In the genomic region with DNA sequence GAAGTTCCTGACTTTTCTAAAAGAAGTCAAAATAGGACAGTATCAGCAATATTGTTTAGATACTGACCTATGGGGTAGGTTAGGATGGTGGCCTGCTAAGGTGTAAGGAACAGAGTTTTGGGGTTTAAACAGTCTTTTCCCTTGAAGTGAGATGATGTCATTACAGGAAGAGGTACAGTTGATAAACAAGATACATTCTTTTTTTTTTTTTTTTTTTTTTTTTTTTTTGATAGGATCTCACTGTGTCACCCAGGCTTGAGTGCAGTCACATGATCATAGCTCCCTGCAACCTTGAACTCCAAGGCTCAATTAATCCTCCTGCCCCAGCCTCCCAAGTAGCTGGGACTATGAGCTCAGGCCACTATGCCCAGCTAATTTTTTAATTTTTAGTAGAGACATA, we compare ENCODE assay signal across 16 cellular contexts. TPM values are rescaled to one million over a fixed set of nuclear protein-coding genes. Genes with fewer than 3 reads are reported as not detected.
DNase-seq lines count a peak whose midpoint lies in the region; ATAC-seq and TF ChIP-seq lines count a peak whose summit lies in the region.
"Had no signal": no experiment of that assay in that cellular context is flagged by ENCODE, and none has a peak within 500 bp of the region (broad histone marks: within the 10 kb centered on the region; RNA-seq: fewer than 3 reads in every experiment).

No MANE protein-coding gene starts in this region.

- H3K36me3 Mint-ChIP-seq in activated T-cell treated with anti-CD3 and anti-CD28 coated beads, Interleukin-2, amount 50 U/mL, for 72 hours (ENCODE audit: insufficient read depth in 2 of 2): peaks cover 2 to 17% of the 10 kb centered on the region in 2 donors
- H3K36me3 Mint-ChIP-seq in CD8-positive, alpha-beta T cell: peaks cover 59% of the 10 kb centered on the region
- H3K36me3 Mint-ChIP-seq in T-cell: peaks cover 36% of the 10 kb centered on the region
- H3K36me3 Mint-ChIP-seq in activated T-helper 17 cell treated with anti-CD3 and anti-CD28 coated beads, Interleukin-2, amount 50 U/mL, for 72 hours (ENCODE audit: low read depth): peaks cover 71% of the 10 kb centered on the region

- H3K27me3 Mint-ChIP-seq in activated T-cell treated with anti-CD3 and anti-CD28 coated beads, Interleukin-2, amount 50 U/mL, for 72 hours (ENCODE audit: low read depth): no peaks in the 10 kb centered on the region
- H3K27me3 Mint-ChIP-seq in CD8-positive, alpha-beta T cell (ENCODE audit: low read depth): no peaks in the 10 kb centered on the region
- no peaks in the 10 kb centered on the region for H3K27me3 Mint-ChIP-seq in T-cell
- no peaks in the 10 kb centered on the region for H3K27me3 Mint-ChIP-seq in activated T-helper 17 cell treated with anti-CD3 and anti-CD28 coated beads, Interleukin-2, amount 50 U/mL, for 72 hours

- TF ChIP-seq POLR2A in erythroblast (IDR thresholded peaks at IDR 0.05; ENCODE audit: low read length): no peak
- TF ChIP-seq POLR2A in spleen (IDR thresholded peaks at IDR 0.05): no peak

- H3K9me3 Mint-ChIP-seq in activated T-cell treated with anti-CD3 and anti-CD28 coated beads, Interleukin-2, amount 50 U/mL, for 72 hours: no peaks in the 10 kb centered on the region
- no peaks in the 10 kb centered on the region for H3K9me3 Mint-ChIP-seq in CD8-positive, alpha-beta T cell
- no peaks in the 10 kb centered on the region for H3K9me3 Mint-ChIP-seq in T-cell
- H3K9me3 Mint-ChIP-seq in activated T-helper 17 cell treated with anti-CD3 and anti-CD28 coated beads, Interleukin-2, amount 50 U/mL, for 72 hours: no peaks in the 10 kb centered on the region

- no peak overlapping the region for H3K27ac ChIP-seq in CD8-positive, alpha-beta T cell (ENCODE audit: low read depth, low read length)
- H3K27ac ChIP-seq in spleen: no peak overlapping the region
- H3K27ac ChIP-seq: PC-9, SJCRH30 had no signal

- no peak for DNase-seq in activated T-cell treated with anti-CD3 and anti-CD28 coated beads, Interleukin-2, amount 50 U/mL, for 72 hours
- DNase-seq in activated T-cell treated with anti-CD3 and anti-CD28 coated beads for 4 hours (no peak), T-cell (peak in 2 of 34 experiments; percentile 2 to 3), erythroblast (lab: John Stamatoyannopoulos, UW) (peak; percentile 16 to 42), spleen (no peak)
- DNase-seq in CD8-positive, alpha-beta T cell: no peak
- no peak for DNase-seq in NK-92 treated with Interleukin-12 subunit alpha and Interleukin-12 subunit beta, amount 100 ng/mL, for 24 hours (lab: John Stamatoyannopoulos, UW)
- DNase-seq: GF-D8, KG1, NCI-H1436 treated with DMSO at 0.1 percent for 48 hours, NCI-H2081 treated with DMSO at 0.1 percent for 48 hours, NCI-H510A treated with DMSO at 0.1 percent for 48 hours, NCI-H82, PC-9, SJCRH30 had no signal

- H3K4me3 Mint-ChIP-seq in activated T-cell treated with anti-CD3 and anti-CD28 coated beads, Interleukin-2, amount 50 U/mL, for 72 hours: no peak overlapping the region
- H3K4me3 Mint-ChIP-seq in CD8-positive, alpha-beta T cell: no peak overlapping the region
- no peak overlapping the region for H3K4me3 Mint-ChIP-seq in T-cell
- no peak overlapping the region for H3K4me3 Mint-ChIP-seq in activated T-helper 17 cell treated with anti-CD3 and anti-CD28 coated beads, Interleukin-2, amount 50 U/mL, for 72 hours

- peaks cover 17% of the 10 kb centered on the region for H3K36me3 ChIP-seq in CD8-positive, alpha-beta T cell (ENCODE audit: insufficient read depth, low read length)
- peaks cover 0 to 74% (median 19%) of the 10 kb centered on the region in 6 donors for H3K36me3 ChIP-seq in spleen

- no peak for TF ChIP-seq CTCF in CD8-positive, alpha-beta T cell (IDR thresholded peaks at IDR 0.05)
- TF ChIP-seq CTCF in spleen (IDR thresholded peaks at IDR 0.05 in 8 of 11, conservative IDR thresholded peaks at IDR 0.05 in 3 of 11): no peak

- ATAC-seq in activated T-cell treated with anti-CD3 and anti-CD28 coated beads, Interleukin-2, amount 50 U/mL, for 72 hours (replicated peaks in 1 of 2): no peak
- peak; percentile 51 for ATAC-seq in CD8-positive, alpha-beta T cell
- ATAC-seq in T-cell (replicated peaks in 1 of 4): peak in 1 of 4 experiments; percentile 71
- ATAC-seq in activated T-helper 17 cell treated with anti-CD3 and anti-CD28 coated beads, Interleukin-2, amount 50 U/mL, for 72 hours (replicated peaks): no peak

- H3K9me3 ChIP-seq in CD8-positive, alpha-beta T cell (ENCODE audit: low read length): no peaks in the 10 kb centered on the region
- H3K9me3 ChIP-seq in spleen: no peaks in the 10 kb centered on the region
- H3K9me3 ChIP-seq: SJCRH30 had no signal

- no peaks in the 10 kb centered on the region for H3K27me3 ChIP-seq in CD8-positive, alpha-beta T cell (ENCODE audit: insufficient read depth, low read length)
- H3K27me3 ChIP-seq in spleen (replicated peaks in 1 of 7): no peaks in the 10 kb centered on the region
- H3K27me3 ChIP-seq: SJCRH30 had no signal

- H3K4me1 ChIP-seq in CD8-positive, alpha-beta T cell (ENCODE audit: insufficient read depth, low read length): no peaks in the 10 kb centered on the region
- H3K4me1 ChIP-seq in spleen: no peaks in the 10 kb centered on the region
- H3K4me1 ChIP-seq: SJCRH30 had no signal

- intact Hi-C loops in CD8-positive, alpha-beta T cell (cut with DNase I, micrococcal nuclease): loop anchor here in 1 of 2 experiments (1.0 kb wide), 1 partner anchor 35 kb away; no protein-coding TSS in a partner anchor
- intact Hi-C loops in spleen (cut with DNase I; ENCODE audit: low total_unique reads): no loop called here

- CTCF ChIA-PET in CD8-positive, alpha-beta T cell (lab: Charles Lee): interaction anchor here (1.9 kb wide), 1 partner anchor 52 kb away, joined by 10 read pairs; no protein-coding TSS in a partner anchor
- CTCF ChIA-PET in T-cell (lab: Charles Lee): interaction anchor here in 1 of 2 donors (0.7 to 1.7 kb wide), 3 partner anchors 53 to 127 kb away, joined by 3 to 5 read pairs (median 3); no protein-coding TSS in a partner anchor

- H3K27ac Mint-ChIP-seq in activated T-cell treated with anti-CD3 and anti-CD28 coated beads, Interleukin-2, amount 50 U/mL, for 72 hours: peak overlapping the region; percentile 85
- H3K27ac Mint-ChIP-seq in CD8-positive, alpha-beta T cell: peak overlapping the region; percentile 60
- H3K27ac Mint-ChIP-seq in T-cell: peak overlapping the region; percentile 17 to 23
- H3K27ac Mint-ChIP-seq in activated T-helper 17 cell treated with anti-CD3 and anti-CD28 coated beads, Interleukin-2, amount 50 U/mL, for 72 hours: no peak overlapping the region

- POLR2A ChIA-PET in CD8-positive, alpha-beta T cell (lab: Charles Lee): no interaction called here
- POLR2A ChIA-PET in T-cell (lab: Charles Lee): interaction anchor here (0.5 to 1.1 kb wide), 2 partner anchors 23 to 30 kb away, joined by 4 to 9 read pairs; no protein-coding TSS in a partner anchor

- H3K4me1 Mint-ChIP-seq in activated T-cell treated with anti-CD3 and anti-CD28 coated beads, Interleukin-2, amount 50 U/mL, for 72 hours (ENCODE audit: low read depth): peaks cover 6% of the 10 kb centered on the region
- H3K4me1 Mint-ChIP-seq in CD8-positive, alpha-beta T cell (ENCODE audit: low read depth): peaks cover 4% of the 10 kb centered on the region
- peaks cover 6 to 8% (median 7%) of the 10 kb centered on the region in 3 donors for H3K4me1 Mint-ChIP-seq in T-cell
- H3K4me1 Mint-ChIP-seq in activated T-helper 17 cell treated with anti-CD3 and anti-CD28 coated beads, Interleukin-2, amount 50 U/mL, for 72 hours: no peaks in the 10 kb centered on the region

- H3K4me3 ChIP-seq in CD8-positive, alpha-beta T cell (ENCODE audit: low read depth, low read length): no peak overlapping the region
- H3K4me3 ChIP-seq in spleen: no peak overlapping the region
- H3K4me3 ChIP-seq: PC-9, SJCRH30 had no signal

RNA-seq across cellular contexts. Expression of a gene that starts 33.3 kb away (rescaled TPM):
- 10 to 100 TPM; 67.5 to 83.6 TPM for total RNA-seq in activated T-cell treated with anti-CD3 and anti-CD28 coated beads, Interleukin-2, amount 50 U/mL, for 72 hours
- 100 to 1,000 TPM; 156 to 165 TPM for total RNA-seq in CD8-positive, alpha-beta T cell
- total RNA-seq in T-cell (100 to 1,000 TPM in 2 of 5 donors, 10 to 100 TPM in 3; 44.4 to 112 (median 58.6) TPM), spleen (10 to 100 TPM; 43.9 to 82.5 (median 60.2) TPM)
- total RNA-seq in activated T-helper 17 cell treated with anti-CD3 and anti-CD28 coated beads, Interleukin-2, amount 50 U/mL, for 72 hours: 10 to 100 TPM; 46.1 to 83.9 TPM
- polyA plus RNA-seq in spleen: 10 to 100 TPM; 19.1 to 22.5 (median 19.7) TPM

Comparison
In these comparisons a context has a peak if more than half of its experiments do, and no peak if none do; other contexts are left out.
1. DNase-seq: peak in erythroblast (2 of 2); none in activated T-cell treated with anti-CD3 and anti-CD28 coated beads, Interleukin-2, amount 50 U/mL, for 72 hours (0 of 2), activated T-cell treated with anti-CD3 and anti-CD28 coated beads for 4 hours (single experiment), CD8-positive, alpha-beta T cell (0 of 7), NK-92 treated with Interleukin-12 subunit alpha and Interleukin-12 subunit beta, amount 100 ng/mL, for 24 hours (single experiment) and spleen (single experiment).